ENCODE assay signal across 10 cellular contexts in the genomic region with DNA sequence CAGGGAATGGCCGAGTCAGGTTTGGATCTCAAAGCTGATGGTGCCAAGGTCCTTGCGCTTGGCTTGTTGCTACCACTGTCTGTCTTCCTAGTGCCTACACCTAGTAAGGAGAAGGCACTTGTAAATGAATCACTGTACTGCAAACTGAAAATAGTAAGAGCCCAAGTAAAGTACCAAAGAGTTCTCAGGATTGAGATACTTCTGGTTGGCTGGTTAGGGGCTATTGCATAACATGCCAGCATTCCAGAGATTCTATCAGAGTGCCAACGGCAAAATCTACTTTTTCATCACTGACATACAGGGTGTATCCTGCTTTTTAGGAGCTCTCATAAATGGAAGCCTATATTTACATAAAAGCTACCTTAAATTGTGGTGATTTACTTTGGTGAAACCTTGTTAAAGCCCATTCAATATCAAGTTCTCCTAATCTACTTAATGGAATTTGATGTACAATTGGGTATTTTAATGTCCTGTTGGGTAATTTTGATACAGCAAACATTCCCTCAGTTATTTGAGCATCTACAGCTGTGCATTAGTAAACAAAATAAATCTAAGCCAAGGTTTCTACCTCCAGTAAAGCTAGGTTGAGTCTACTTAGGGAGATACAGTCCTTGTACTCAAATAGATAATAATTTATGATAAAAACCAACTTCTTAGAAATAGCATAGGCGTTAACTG. TPM values are rescaled to one million over a fixed set of nuclear protein-coding genes. Genes with fewer than 3 reads are reported as not detected.
DNase-seq lines count a peak whose midpoint lies in the region; ATAC-seq, FAIRE-seq and TF ChIP-seq lines count a peak whose summit lies in the region.
"Had no signal": no experiment of that assay in that cellular context is flagged by ENCODE, and none has a peak within 500 bp of the region (broad histone marks: within the 10 kb centered on the region; RNA-seq: fewer than 3 reads in every experiment).

No MANE protein-coding gene starts in this region.

- no peaks in the 10 kb centered on the region for H3K9me3 Mint-ChIP-seq in osteocyte (ENCODE audit: unreplicated experiment)
- no peaks in the 10 kb centered on the region for H3K9me3 Mint-ChIP-seq in activated CD4-positive, alpha-beta T cell treated with anti-CD3 and anti-CD28 coated beads, Interleukin-2, amount 10 ng/mL, durations not matched to agents 24 days and 14 days
- H3K9me3 Mint-ChIP-seq: activated naive CD8-positive, alpha-beta T cell treated with anti-CD3 and anti-CD28 coated beads, Interleukin-2, amount 10 ng/mL, durations not matched to agents 7 days and 5 days had no signal

- no peaks in the 10 kb centered on the region for H3K27me3 ChIP-seq in testis

- DNase-seq in AG09309 (ENCODE audit: low read depth) (peak; percentile 54), RCC 7860 (ENCODE audit: low spot score) (peak; percentile 42), fibroblast of villous mesenchyme (ENCODE audit: low read depth) (peak; percentile 61), osteocyte (ENCODE audit: extremely low spot score, unreplicated experiment) (no peak), erythroblast (lab: John Stamatoyannopoulos, UW) (no peak), testis (no peak)
- no peak for DNase-seq in activated CD4-positive, alpha-beta T cell treated with anti-CD3 and anti-CD28 coated beads, Interleukin-2, amount 10 ng/mL, durations not matched to agents 24 days and 14 days
- DNase-seq: activated naive CD8-positive, alpha-beta T cell treated with anti-CD3 and anti-CD28 coated beads, Interleukin-2, amount 10 ng/mL, durations not matched to agents 7 days and 5 days; KG1 had no signal

- TF ChIP-seq CTCF in AG09309 (IDR thresholded peaks at IDR 0.05; ENCODE audit: control insufficient read depth, insufficient read depth, low read depth, low read length, missing control alignments) (no peak), fibroblast of villous mesenchyme (IDR thresholded peaks at IDR 0.05; ENCODE audit: insufficient read depth, low read depth, low read length) (no peak), osteocyte (IDR thresholded peaks at IDR 0.05) (no peak), testis (IDR thresholded peaks at IDR 0.05) (no peak)

- H3K4me3 Mint-ChIP-seq in osteocyte (ENCODE audit: unreplicated experiment) = no peak overlapping the region
- H3K4me3 Mint-ChIP-seq in activated CD4-positive, alpha-beta T cell treated with anti-CD3 and anti-CD28 coated beads, Interleukin-2, amount 10 ng/mL, durations not matched to agents 24 days and 14 days = no peak overlapping the region
- H3K4me3 Mint-ChIP-seq: activated naive CD8-positive, alpha-beta T cell treated with anti-CD3 and anti-CD28 coated beads, Interleukin-2, amount 10 ng/mL, durations not matched to agents 7 days and 5 days had no signal

- 74 to 82% methylated on average over 4 of the region's 4 CpGs for WGBS in testis, 2 donors

- no peak for TF ChIP-seq POLR2A in erythroblast (IDR thresholded peaks at IDR 0.05; ENCODE audit: low read length)
- no peak for TF ChIP-seq POLR2A in testis (IDR thresholded peaks at IDR 0.05)

- ATAC-seq in HG03565 (IDR thresholded peaks at IDR 0.05; ENCODE audit: unreplicated experiment) = no peak

- no peaks in the 10 kb centered on the region for H3K27me3 Mint-ChIP-seq in osteocyte (ENCODE audit: unreplicated experiment)
- peaks cover 6% of the 10 kb centered on the region for H3K27me3 Mint-ChIP-seq in activated CD4-positive, alpha-beta T cell treated with anti-CD3 and anti-CD28 coated beads, Interleukin-2, amount 10 ng/mL, durations not matched to agents 24 days and 14 days

- H3K36me3 ChIP-seq in testis (ENCODE audit: low read depth, missing control alignments) = no peaks in the 10 kb centered on the region

- H3K27ac ChIP-seq in testis = no peak overlapping the region

- peaks cover 14% of the 10 kb centered on the region for H3K4me1 Mint-ChIP-seq in osteocyte (ENCODE audit: unreplicated experiment)
- H3K4me1 Mint-ChIP-seq in activated CD4-positive, alpha-beta T cell treated with anti-CD3 and anti-CD28 coated beads, Interleukin-2, amount 10 ng/mL, durations not matched to agents 24 days and 14 days = peaks cover 2% of the 10 kb centered on the region

- H3K4me3 ChIP-seq in AG09309 (ENCODE audit: control insufficient read depth, low read depth, low read length) (no peak overlapping the region), fibroblast of villous mesenchyme (ENCODE audit: low read depth, low read length) (no peak overlapping the region), testis (no peak overlapping the region)

- peak overlapping the region; percentile 67 for H3K27ac Mint-ChIP-seq in osteocyte (ENCODE audit: unreplicated experiment)
- no peak overlapping the region for H3K27ac Mint-ChIP-seq in activated CD4-positive, alpha-beta T cell treated with anti-CD3 and anti-CD28 coated beads, Interleukin-2, amount 10 ng/mL, durations not matched to agents 24 days and 14 days
- H3K27ac Mint-ChIP-seq: activated naive CD8-positive, alpha-beta T cell treated with anti-CD3 and anti-CD28 coated beads, Interleukin-2, amount 10 ng/mL, durations not matched to agents 7 days and 5 days had no signal

- H3K4me1 ChIP-seq in testis = no peaks in the 10 kb centered on the region

- H3K9me3 ChIP-seq in testis = no peaks in the 10 kb centered on the region

- intact Hi-C loops in testis (cut with DNase I; ENCODE audit: low total_unique reads) = no loop called here
- intact Hi-C loops in activated CD4-positive, alpha-beta T cell treated with anti-CD3 and anti-CD28 coated beads, Interleukin-2, amount 10 ng/mL, durations not matched to agents 24 days and 14 days (cut with micrococcal nuclease) = no loop called here

- FAIRE-seq in RCC 7860 (lab: Jason Lieb, UNC) = no peak

- H3K36me3 Mint-ChIP-seq in osteocyte (ENCODE audit: unreplicated experiment) = no peaks in the 10 kb centered on the region
- peaks cover 3% of the 10 kb centered on the region for H3K36me3 Mint-ChIP-seq in activated CD4-positive, alpha-beta T cell treated with anti-CD3 and anti-CD28 coated beads, Interleukin-2, amount 10 ng/mL, durations not matched to agents 24 days and 14 days (ENCODE audit: low read depth)
- H3K36me3 Mint-ChIP-seq: activated naive CD8-positive, alpha-beta T cell treated with anti-CD3 and anti-CD28 coated beads, Interleukin-2, amount 10 ng/mL, durations not matched to agents 7 days and 5 days had no signal

RNA-seq across cellular contexts. Expression of a gene that starts 30.7 kb away (rescaled TPM):
- 85.7 and 102 TPM in 2 replicates for total RNA-seq in fibroblast of villous mesenchyme
- 89.9 and 102 TPM in 2 replicates for total RNA-seq in osteocyte
- 100 to 1,000 TPM; 113 to 129 TPM for total RNA-seq in testis
- polyA plus RNA-seq in testis (ENCODE audit: insufficient read depth, low read depth, low replicate concordance) = 64.5 TPM
- total RNA-seq in activated CD4-positive, alpha-beta T cell treated with anti-CD3 and anti-CD28 coated beads, Interleukin-2, amount 10 ng/mL, durations not matched to agents 24 days and 14 days = 105 and 111 TPM in 2 replicates

Comparison
In these comparisons a context has a peak if more than half of its experiments do, and no peak if none do; other contexts are left out.
1. DNase-seq: peak in AG09309 (single experiment), RCC 7860 (single experiment) and fibroblast of villous mesenchyme (single experiment); none in osteocyte (single experiment), erythroblast (0 of 2), testis (single experiment) and activated CD4-positive, alpha-beta T cell treated with anti-CD3 and anti-CD28 coated beads, Interleukin-2, amount 10 ng/mL, durations not matched to agents 24 days and 14 days (single experiment).